Comparison of ENCODE assay signal across 8 cellular contexts in genomic region chr1:227946624-227947424, GRCh38. TPM values are rescaled to one million over a fixed set of nuclear protein-coding genes. Genes with fewer than 3 reads are reported as not detected.
DNase-seq lines count a peak whose midpoint lies in the region; ATAC-seq and TF ChIP-seq lines count a peak whose summit lies in the region.

No MANE protein-coding gene starts in this region.

- peak overlapping the region; percentile 44 for H3K4me3 Mint-ChIP-seq in activated CD8-positive, alpha-beta T cell treated with anti-CD3 and anti-CD28 coated beads for 36 hours
- H3K4me3 Mint-ChIP-seq in endodermal cell = peak overlapping the region; percentile 69

- H2AFZ ChIP-seq in mesenchymal stem cell (ENCODE audit: low read depth, low read length) = no peak overlapping the region

- H3K23ac ChIP-seq in mesenchymal stem cell (ENCODE audit: low read length in 2 of 2) = no peak overlapping the region

- POLR2A ChIA-PET in HEK293 (lab: Yijun Ruan, JAX) = interaction anchor here (1.4 to 2.7 kb wide), 4 partner anchors 30 to 217 kb away, joined by 3 to 19 read pairs (median 6); no protein-coding TSS in a partner anchor
- POLR2A ChIA-PET in activated CD8-positive, alpha-beta T cell treated with anti-CD3 and anti-CD28 coated beads for 36 hours (lab: Charles Lee) = interaction anchor here (1.3 to 2.4 kb wide), 2 partner anchors 11 to 181 kb away, joined by 5 read pairs; no protein-coding TSS in a partner anchor

- no peak overlapping the region for H3K14ac ChIP-seq in mesenchymal stem cell (ENCODE audit: low read length in 2 of 2)

- H3K36me3 ChIP-seq in HEK293 (ENCODE audit: control insufficient read depth in 2 of 2, insufficient read depth in 1 of 2, low read length in 2 of 2) (no peaks in the 10 kb centered on the region), endodermal cell (ENCODE audit: control insufficient read depth, insufficient read depth, low read length) (no peaks in the 10 kb centered on the region), mesenchymal stem cell (ENCODE audit: control insufficient read depth in 1 of 2, insufficient read depth in 2 of 2, low read depth in 1 of 2, low read length in 2 of 2) (peaks cover 0 to 8% of the 10 kb centered on the region in 2 experiments)

- H2BK120ac ChIP-seq in mesenchymal stem cell (ENCODE audit: low read depth, low read length) = no peak overlapping the region

- H3K4me2 ChIP-seq in mesenchymal stem cell (ENCODE audit: low read length, poor library complexity, severe bottlenecking) = peak overlapping the region; percentile 84

- no peak overlapping the region for H2BK5ac ChIP-seq in mesenchymal stem cell (ENCODE audit: low read depth, low read length, poor library complexity, severe bottlenecking)

- H3K4me1 Mint-ChIP-seq in activated CD8-positive, alpha-beta T cell treated with anti-CD3 and anti-CD28 coated beads for 36 hours (ENCODE audit: low read depth) = peaks cover 2% of the 10 kb centered on the region
- peaks cover 5% of the 10 kb centered on the region for H3K4me1 Mint-ChIP-seq in endodermal cell

- CTCF ChIA-PET in HEK293 (lab: Yijun Ruan, JAX) = interaction anchor here (0.7 to 3.0 kb wide), 9 partner anchors 98 to 1874 kb away, joined by 3 to 42 read pairs (median 3); no protein-coding TSS in a partner anchor
- CTCF ChIA-PET in activated CD8-positive, alpha-beta T cell treated with anti-CD3 and anti-CD28 coated beads for 36 hours (lab: Charles Lee) = interaction anchor here (0.8 to 1.6 kb wide), 5 partner anchors 61 to 185 kb away, joined by 3 to 7 read pairs (median 3); no protein-coding TSS in a partner anchor

- 1 to 10% methylated on average over 2 to 60 of the region's 63 CpGs for WGBS in endodermal cell (ENCODE audit: insufficient coverage in 1 of 2, insufficient read length in 1 of 2), 2 experiments
- 0% methylated on average over 25 of the region's 63 CpGs for WGBS in mesenchymal stem cell

- peak; percentile 80; the same call in 1 of the 2 replicates for TF ChIP-seq CTCF in HEK293 (tag by site-specific recombination; IDR thresholded peaks at IDR 0.05)
- peak; percentile 76 for TF ChIP-seq CTCF in activated CD8-positive, alpha-beta T cell treated with anti-CD3 and anti-CD28 coated beads for 36 hours (IDR thresholded peaks at IDR 0.05)
- peak; percentile 95 for TF ChIP-seq CTCF in endodermal cell (conservative IDR thresholded peaks at IDR 0.05)

- peaks cover 22% of the 10 kb centered on the region for H3K79me1 ChIP-seq in mesenchymal stem cell (replicated peaks; ENCODE audit: low read length, poor library complexity, severe bottlenecking)

- H3K27ac ChIP-seq in HEK293 (ENCODE audit: extremely low read depth, low read depth, low read length) (peak overlapping the region; percentile 40; the same call in 1 of the 2 replicates), endodermal cell (ENCODE audit: low read depth, low read length) (no peak overlapping the region), mesenchymal stem cell (ENCODE audit: low read length, poor library complexity, severe bottlenecking) (peak overlapping the region; percentile 55)

- H3K9ac ChIP-seq in endodermal cell (ENCODE audit: extremely low read depth, low read length, poor library complexity, severe bottlenecking) (peak overlapping the region; percentile 41), mesenchymal stem cell (ENCODE audit: low read length) (peak overlapping the region; percentile 81)

- H3K27me3 Mint-ChIP-seq in activated CD8-positive, alpha-beta T cell treated with anti-CD3 and anti-CD28 coated beads for 36 hours = peaks cover 18% of the 10 kb centered on the region
- peaks cover 35% of the 10 kb centered on the region for H3K27me3 Mint-ChIP-seq in endodermal cell (ENCODE audit: insufficient read depth)

- peaks cover 24% of the 10 kb centered on the region for H3K27me3 ChIP-seq in endodermal cell (ENCODE audit: control insufficient read depth, insufficient read depth, low read length, poor library complexity, severe bottlenecking)
- peaks cover 0 to 10% of the 10 kb centered on the region in 2 experiments for H3K27me3 ChIP-seq in mesenchymal stem cell (ENCODE audit: control insufficient read depth in 1 of 2, insufficient read depth in 1 of 2, low read length in 2 of 2)

- no peak overlapping the region for H4K91ac ChIP-seq in mesenchymal stem cell (ENCODE audit: low read length)

- H3K9me3 ChIP-seq in HEK293 (ENCODE audit: control insufficient read depth, insufficient read depth, low read depth, low read length) = no peaks in the 10 kb centered on the region
- H3K9me3 ChIP-seq in endodermal cell (ENCODE audit: control insufficient read depth, low read length) = no peaks in the 10 kb centered on the region
- no peaks in the 10 kb centered on the region for H3K9me3 ChIP-seq in mesenchymal stem cell (ENCODE audit: control insufficient read depth, low read length)

- H3K4me3 ChIP-seq in HEK293 (ENCODE audit: low read depth, low read length) (peak overlapping the region; percentile 51), endodermal cell (ENCODE audit: low read length) (peak overlapping the region; percentile 81), mesenchymal stem cell (ENCODE audit: insufficient read depth in 1 of 2, low read depth in 1 of 2, low read length in 2 of 2) (peak overlapping the region; percentile 70 to 85)

- H3K9me3 Mint-ChIP-seq in activated CD8-positive, alpha-beta T cell treated with anti-CD3 and anti-CD28 coated beads for 36 hours = no peaks in the 10 kb centered on the region
- no peaks in the 10 kb centered on the region for H3K9me3 Mint-ChIP-seq in endodermal cell

- intact Hi-C loops in activated CD8-positive, alpha-beta T cell treated with anti-CD3 and anti-CD28 coated beads for 36 hours (cut with micrococcal nuclease) = loop anchor here (10.0 kb wide), 1 partner anchor 182 kb away; no protein-coding TSS in a partner anchor

- no peak overlapping the region for H3K18ac ChIP-seq in mesenchymal stem cell (ENCODE audit: low read depth in 1 of 2, low read length in 2 of 2)

- no peak overlapping the region for H3K27ac Mint-ChIP-seq in activated CD8-positive, alpha-beta T cell treated with anti-CD3 and anti-CD28 coated beads for 36 hours
- peak overlapping the region; percentile 77 for H3K27ac Mint-ChIP-seq in endodermal cell

- no peak overlapping the region for H3K4ac ChIP-seq in mesenchymal stem cell (ENCODE audit: low read depth in 1 of 2, low read length in 2 of 2)

- no peak overlapping the region for H2AK5ac ChIP-seq in mesenchymal stem cell (ENCODE audit: low read length, severe bottlenecking)

- DNase-seq in ELF-1 (ENCODE audit: low read depth, low spot score) (peak; percentile 87), NCI-H2171 treated with DMSO at 0.1 percent for 48 hours (lab: John Stamatoyannopoulos, UW) (peak; percentile 70), endodermal cell (peak; percentile 95), mesenchymal stem cell (peak; percentile 44)
- peak; percentile 62 for DNase-seq in activated CD8-positive, alpha-beta T cell treated with anti-CD3 and anti-CD28 coated beads for 36 hours
- peak; percentile 72 for DNase-seq in stimulated activated CD8-positive, alpha-beta memory T cell treated with anti-CD3 and anti-CD28 coated beads, Interleukin-4, amount 100 ng/mL, for 48 hours

- H3K4me1 ChIP-seq in HEK293 (ENCODE audit: control insufficient read depth, insufficient read depth, low read length) (peaks cover 14% of the 10 kb centered on the region), endodermal cell (ENCODE audit: control insufficient read depth, insufficient read depth, low read length) (no peaks in the 10 kb centered on the region), mesenchymal stem cell (ENCODE audit: control insufficient read depth, insufficient read depth, low read depth, low read length) (peaks cover 42% of the 10 kb centered on the region)

- no peak overlapping the region for H2BK12ac ChIP-seq in mesenchymal stem cell (ENCODE audit: low read length in 2 of 2)

- H3K36me3 Mint-ChIP-seq in activated CD8-positive, alpha-beta T cell treated with anti-CD3 and anti-CD28 coated beads for 36 hours (ENCODE audit: low read depth) = no peaks in the 10 kb centered on the region
- H3K36me3 Mint-ChIP-seq in endodermal cell (ENCODE audit: low read depth) = no peaks in the 10 kb centered on the region

- ATAC-seq in activated CD8-positive, alpha-beta T cell treated with anti-CD3 and anti-CD28 coated beads for 36 hours = peak; percentile 81
- no peak for ATAC-seq in GM19397 (IDR thresholded peaks at IDR 0.05; ENCODE audit: unreplicated experiment)

- no peak overlapping the region for H4K8ac ChIP-seq in mesenchymal stem cell (ENCODE audit: low read length)

- no peak overlapping the region for H2BK15ac ChIP-seq in mesenchymal stem cell (ENCODE audit: low read depth, poor library complexity, severe bottlenecking)

TF ChIP-seq in HEK293, 187 proteins besides CTCF, POLR2A, EP300 and RAD21 (continues in another document):
- TF ChIP-seq ZNF324 (tag by site-specific recombination; IDR thresholded peaks at IDR 0.05) = peak; percentile 8; the same call in 1 of the 2 replicates
- TF ChIP-seq ZFP41 (tag by site-specific recombination; IDR thresholded peaks at IDR 0.05; ENCODE audit: borderline replicate concordance) = no peak
- peak; percentile 62 for TF ChIP-seq KLF8 (tag by site-specific recombination; IDR thresholded peaks at IDR 0.05)

RNA-seq across cellular contexts. Expression of gene WNT9A, which starts 0.9 kb away (rescaled TPM):
- total RNA-seq in activated CD8-positive, alpha-beta T cell treated with anti-CD3 and anti-CD28 coated beads for 36 hours = not detected
- 1 to 10 TPM; 1.2 to 1.7 TPM for total RNA-seq in endodermal cell
- 4.7 TPM for polyA plus RNA-seq in endodermal cell (2013, experiment 1 of 2)
- polyA plus RNA-seq in endodermal cell (2013, experiment 2 of 2) = 5.5 TPM
- polyA plus RNA-seq in mesenchymal stem cell (2013, experiment 1 of 2) = 0.12 TPM
- polyA plus RNA-seq in mesenchymal stem cell (2013, experiment 2 of 2) = 0.12 TPM

RNA-seq across cellular contexts. Expression of gene WNT3A, which starts 60.0 kb away (rescaled TPM):
- total RNA-seq in activated CD8-positive, alpha-beta T cell treated with anti-CD3 and anti-CD28 coated beads for 36 hours = not detected
- total RNA-seq in endodermal cell = under 1 TPM; 0.11 to 0.46 TPM
- polyA plus RNA-seq in endodermal cell (2013, experiment 1 of 2) = 40.2 TPM
- polyA plus RNA-seq in endodermal cell (2013, experiment 2 of 2) = 36.6 TPM
- polyA plus RNA-seq in mesenchymal stem cell (2013, experiment 1 of 2) = not detected
- not detected for polyA plus RNA-seq in mesenchymal stem cell (2013, experiment 2 of 2)

Comparison
In these comparisons a context has a peak if more than half of its experiments do, and no peak if none do; other contexts are left out.
1. DNase-seq: peak in every context shown above with its lines; median percentile 95 in endodermal cell; 87 in ELF-1; 72 in stimulated activated CD8-positive, alpha-beta memory T cell treated with anti-CD3 and anti-CD28 coated beads, Interleukin-4, amount 100 ng/mL, for 48 hours; 70 in NCI-H2171 treated with DMSO at 0.1 percent for 48 hours; 62 in activated CD8-positive, alpha-beta T cell treated with anti-CD3 and anti-CD28 coated beads for 36 hours; 44 in mesenchymal stem cell.